In genomic region chr9:135082536-135082935, GRCh38 we compare ENCODE assay signal across 14 cellular contexts. TPM values are rescaled to one million over a fixed set of nuclear protein-coding genes. Genes with fewer than 3 reads are reported as not detected.
A peak's percentile ranks its signal among the peaks of the same experiment; 100 is the strongest.
DNase-seq lines count a peak whose midpoint lies in the region; ATAC-seq and TF ChIP-seq lines count a peak whose summit lies in the region.
"Had no signal": no experiment of that assay in that cellular context is flagged by ENCODE, and none has a peak within 500 bp of the region (broad histone marks: within the 10 kb centered on the region; RNA-seq: fewer than 3 reads in every experiment).

No MANE protein-coding gene starts in this region.

- CTCF ChIA-PET in activated CD4-positive, alpha-beta T cell treated with anti-CD3 and anti-CD28 coated beads, Interleukin-2, amount 10 ng/mL, durations not matched to agents 7 days and 5 days (lab: Charles Lee) = no interaction called here

- no peak for TF ChIP-seq POLR2A in spleen (IDR thresholded peaks at IDR 0.05)

- peaks cover 23% of the 10 kb centered on the region for H3K4me1 ChIP-seq in lower lobe of right lung
- H3K4me1 ChIP-seq in spleen = peaks cover 13 to 38% (median 25%) of the 10 kb centered on the region in 6 donors

- DNase-seq in CD14-positive monocyte (ENCODE audit: low spot score) = peak; percentile 1
- peak; percentile 38 for DNase-seq in chondrocyte (ENCODE audit: low spot score)
- peak; percentile 9 for DNase-seq in lower lobe of right lung
- peak; percentile 29 for DNase-seq in spleen
- DNase-seq in activated CD4-positive, alpha-beta T cell treated with anti-CD3 and anti-CD28 coated beads, Interleukin-2, amount 10 ng/mL, durations not matched to agents 7 days and 5 days = no peak
- no peak for DNase-seq in pons (ENCODE audit: low spot score)
- DNase-seq: ACHN; Calu3; CD4-positive, alpha-beta T cell; DMS 273 treated with DMSO at 0.1 percent for 48 hours; HCEC 1CT had no signal

- H3K27me3 ChIP-seq in lower lobe of right lung (ENCODE audit: low read depth) (peaks cover 21% of the 10 kb centered on the region), spleen (replicated peaks in 1 of 7) (peaks cover 0 to 64% (median 16%) of the 10 kb centered on the region in 7 donors)

- POLR2A ChIA-PET in activated CD4-positive, alpha-beta T cell treated with anti-CD3 and anti-CD28 coated beads, Interleukin-2, amount 10 ng/mL, durations not matched to agents 7 days and 5 days (lab: Charles Lee) = no interaction called here

- H3K4me3 Mint-ChIP-seq in CD14-positive monocyte (no peak overlapping the region), chondrocyte (ENCODE audit: unreplicated experiment) (no peak overlapping the region)
- H3K4me3 Mint-ChIP-seq in activated CD4-positive, alpha-beta T cell treated with anti-CD3 and anti-CD28 coated beads, Interleukin-2, amount 10 ng/mL, durations not matched to agents 7 days and 5 days = no peak overlapping the region
- H3K4me3 Mint-ChIP-seq: CD4-positive, alpha-beta T cell had no signal

- H3K27me3 Mint-ChIP-seq in CD14-positive monocyte (ENCODE audit: low read depth in 3 of 3) (peaks cover 36 to 59% (median 42%) of the 10 kb centered on the region in 3 donors), chondrocyte (ENCODE audit: low read depth) (peaks cover 50% of the 10 kb centered on the region)
- peaks cover 22% of the 10 kb centered on the region for H3K27me3 Mint-ChIP-seq in activated CD4-positive, alpha-beta T cell treated with anti-CD3 and anti-CD28 coated beads, Interleukin-2, amount 10 ng/mL, durations not matched to agents 7 days and 5 days

- TF ChIP-seq CTCF in CD14-positive monocyte (IDR thresholded peaks at IDR 0.05) (no peak), chondrocyte (IDR thresholded peaks at IDR 0.05) (no peak), lower lobe of right lung (IDR thresholded peaks at IDR 0.05) (no peak), spleen (IDR thresholded peaks at IDR 0.05 in 8 of 11, conservative IDR thresholded peaks at IDR 0.05 in 3 of 11) (no peak)

- H3K27ac Mint-ChIP-seq in CD14-positive monocyte (no peak overlapping the region), chondrocyte (ENCODE audit: unreplicated experiment) (no peak overlapping the region)
- H3K27ac Mint-ChIP-seq in activated CD4-positive, alpha-beta T cell treated with anti-CD3 and anti-CD28 coated beads, Interleukin-2, amount 10 ng/mL, durations not matched to agents 7 days and 5 days = no peak overlapping the region
- H3K27ac Mint-ChIP-seq: CD4-positive, alpha-beta T cell had no signal

- ATAC-seq in lower lobe of right lung (no peak), GM21619 (IDR thresholded peaks at IDR 0.05; ENCODE audit: unreplicated experiment) (no peak)
- ATAC-seq: HepG2 had no signal

- H3K9me3 ChIP-seq in lower lobe of right lung (no peaks in the 10 kb centered on the region), spleen (no peaks in the 10 kb centered on the region)
- H3K9me3 ChIP-seq: BLaER1 treated with 17β-estradiol and CSF1 and Interleukin-3, amounts not matched to agents 10 nM and 100 nM had no signal

- H3K9me3 Mint-ChIP-seq in CD14-positive monocyte (peaks cover 0 to 15% (median 9%) of the 10 kb centered on the region in 7 donors), chondrocyte (ENCODE audit: low read depth) (no peaks in the 10 kb centered on the region)
- H3K9me3 Mint-ChIP-seq in activated CD4-positive, alpha-beta T cell treated with anti-CD3 and anti-CD28 coated beads, Interleukin-2, amount 10 ng/mL, durations not matched to agents 7 days and 5 days = no peaks in the 10 kb centered on the region
- H3K9me3 Mint-ChIP-seq: CD4-positive, alpha-beta T cell had no signal

- intact Hi-C loops in CD14-positive monocyte (cut with micrococcal nuclease) (no loop called here), lower lobe of right lung (cut with DNase I) (no loop called here), spleen (cut with DNase I; ENCODE audit: low total_unique reads) (no loop called here)

- H3K27ac ChIP-seq in lower lobe of right lung (no peak overlapping the region), spleen (no peak overlapping the region)
- H3K27ac ChIP-seq: BLaER1 treated with 17β-estradiol and CSF1 and Interleukin-3, amounts not matched to agents 10 nM and 100 nM had no signal

- H3K36me3 Mint-ChIP-seq in CD14-positive monocyte (peaks cover 3 to 5% of the 10 kb centered on the region in 2 donors), chondrocyte (ENCODE audit: low read depth) (no peaks in the 10 kb centered on the region)
- H3K36me3 Mint-ChIP-seq in activated CD4-positive, alpha-beta T cell treated with anti-CD3 and anti-CD28 coated beads, Interleukin-2, amount 10 ng/mL, durations not matched to agents 7 days and 5 days (ENCODE audit: low read depth) = no peaks in the 10 kb centered on the region

- H3K4me3 ChIP-seq in lower lobe of right lung = no peak overlapping the region
- H3K4me3 ChIP-seq in spleen = no peak overlapping the region
- H3K4me3 ChIP-seq: BLaER1 treated with 17β-estradiol and CSF1 and Interleukin-3, amounts not matched to agents 10 nM and 100 nM had no signal

- H3K4me1 Mint-ChIP-seq in CD14-positive monocyte (peaks cover 8% of the 10 kb centered on the region), chondrocyte (ENCODE audit: low read depth) (peaks cover 6% of the 10 kb centered on the region)
- H3K4me1 Mint-ChIP-seq in activated CD4-positive, alpha-beta T cell treated with anti-CD3 and anti-CD28 coated beads, Interleukin-2, amount 10 ng/mL, durations not matched to agents 7 days and 5 days = peaks cover 3% of the 10 kb centered on the region

- WGBS in spleen, 5 donors = 68 to 82% (median 71%) methylated on average over 1 to 7 of the region's 7 CpGs

- H3K36me3 ChIP-seq in lower lobe of right lung = no peaks in the 10 kb centered on the region
- no peaks in the 10 kb centered on the region for H3K36me3 ChIP-seq in spleen
- H3K36me3 ChIP-seq: BLaER1 treated with 17β-estradiol and CSF1 and Interleukin-3, amounts not matched to agents 10 nM and 100 nM had no signal

RNA-seq across cellular contexts. Expression of gene OLFM1, which starts 4.9 kb away (rescaled TPM):
- 1 to 10 TPM; 7.6 to 9.4 TPM for polyA plus RNA-seq in CD14-positive monocyte
- 1.2 to 4.2 TPM (median 2.8 TPM) in 3 replicates for total RNA-seq in chondrocyte
- 24.1 TPM for total RNA-seq in lower lobe of right lung
- 100 to 1,000 TPM in 1 of 7 donors, 10 to 100 TPM in 6; 40.9 to 109 (median 47.1) TPM for total RNA-seq in spleen
- polyA plus RNA-seq in spleen = 10 to 100 TPM in 2 of 3 donors, 1 to 10 TPM in 1; 5.9 to 22.3 (median 16.8) TPM
- not detected for total RNA-seq in activated CD4-positive, alpha-beta T cell treated with anti-CD3 and anti-CD28 coated beads, Interleukin-2, amount 10 ng/mL, durations not matched to agents 7 days and 5 days
- total RNA-seq: CD4-positive, alpha-beta T cell; HepG2 had no signal
- polyA plus RNA-seq: HepG2 had no signal

Comparison
In these comparisons a context has a peak if more than half of its experiments do, and no peak if none do; other contexts are left out.
1. DNase-seq: peak in CD14-positive monocyte (single experiment), chondrocyte (single experiment), lower lobe of right lung (single experiment) and spleen (single experiment); none in activated CD4-positive, alpha-beta T cell treated with anti-CD3 and anti-CD28 coated beads, Interleukin-2, amount 10 ng/mL, durations not matched to agents 7 days and 5 days (single experiment) and pons (single experiment).